In genomic region chrX:68940601-68941000, GRCh38 we compare ENCODE assay signal across 16 cellular contexts.
"Had no signal": no experiment of that assay in that cellular context is flagged by ENCODE, and none has a peak within 500 bp of the region (broad histone marks: within the 10 kb centered on the region; RNA-seq: fewer than 3 reads in every experiment).

No MANE protein-coding gene starts in this region.

- H3K9ac ChIP-seq: neural progenitor cell had no signal

- H3K4me2 ChIP-seq: neural progenitor cell had no signal

- ATAC-seq: activated T-helper 17 cell treated with anti-CD3 and anti-CD28 coated beads, Interleukin-2, amount 50 U/mL, for 72 hours; foreskin keratinocyte; left lobe of liver had no signal

- H3K4me3 Mint-ChIP-seq: activated naive CD4-positive, alpha-beta T cell treated with anti-CD3 and anti-CD28 coated beads, Interleukin-2, amount 10 ng/mL, durations not matched to agents 7 days and 5 days; activated T-helper 17 cell treated with anti-CD3 and anti-CD28 coated beads, Interleukin-2, amount 50 U/mL, for 72 hours; neural progenitor cell had no signal

- H3K36me3 ChIP-seq: esophagus squamous epithelium, neural progenitor cell had no signal

- DNase-seq: activated CD4-positive, alpha-beta T cell treated with anti-CD3 and anti-CD28 coated beads for 4 hours; activated naive CD4-positive, alpha-beta T cell treated with anti-CD3 and anti-CD28 coated beads, Interleukin-2, amount 10 ng/mL, durations not matched to agents 7 days and 5 days; activated T-cell treated with anti-CD3 and anti-CD28 coated beads for 4 hours; cerebellar nuclear complex; esophagus squamous epithelium; foreskin keratinocyte; mammary epithelial cell; stimulated activated CD4-positive, alpha-beta T cell treated with anti-CD3 and anti-CD28 coated beads, Interleukin-1b, Interleukin-23, amount 100 ng/mL, for 48 hours; stimulated activated naive CD4-positive, alpha-beta T cell; substantia nigra; trophoblast cell had no signal

- H3K27me3 ChIP-seq: esophagus squamous epithelium, foreskin keratinocyte, neural progenitor cell had no signal

- H3K27ac ChIP-seq: dorsolateral prefrontal cortex, esophagus squamous epithelium, foreskin keratinocyte, neural progenitor cell, SK-N-MC had no signal

- H3K27me3 Mint-ChIP-seq: activated T-helper 17 cell treated with anti-CD3 and anti-CD28 coated beads, Interleukin-2, amount 50 U/mL, for 72 hours had no signal

- H3K4me3 ChIP-seq: dorsolateral prefrontal cortex, esophagus squamous epithelium, neural progenitor cell, SK-N-MC had no signal

- H3K27ac Mint-ChIP-seq: activated naive CD4-positive, alpha-beta T cell treated with anti-CD3 and anti-CD28 coated beads, Interleukin-2, amount 10 ng/mL, durations not matched to agents 7 days and 5 days; activated T-helper 17 cell treated with anti-CD3 and anti-CD28 coated beads, Interleukin-2, amount 50 U/mL, for 72 hours had no signal

- H3K4me1 ChIP-seq: esophagus squamous epithelium, neural progenitor cell had no signal

- H3K36me3 Mint-ChIP-seq: activated naive CD4-positive, alpha-beta T cell treated with anti-CD3 and anti-CD28 coated beads, Interleukin-2, amount 10 ng/mL, durations not matched to agents 7 days and 5 days; neural progenitor cell had no signal

- H3K9me3 ChIP-seq: esophagus squamous epithelium had no signal

- H2AFZ ChIP-seq: neural progenitor cell had no signal

- H3K9me3 Mint-ChIP-seq: activated naive CD4-positive, alpha-beta T cell treated with anti-CD3 and anti-CD28 coated beads, Interleukin-2, amount 10 ng/mL, durations not matched to agents 7 days and 5 days; activated T-helper 17 cell treated with anti-CD3 and anti-CD28 coated beads, Interleukin-2, amount 50 U/mL, for 72 hours had no signal
